ENCODE assay signal across 1 cellular context in genomic region chr5:1047332-1047965, GRCh38.
TF ChIP-seq lines count a peak whose summit lies in the region.

No MANE protein-coding gene starts in this region.

TF ChIP-seq in H1, 55 proteins besides CTCF, POLR2A, EP300 and RAD21 (continued from another document):
- no peak for TF ChIP-seq FOSL1 (IDR thresholded peaks at IDR 0.05; ENCODE audit: insufficient read depth, low read depth, low read length)
- no peak for TF ChIP-seq TCF12 (IDR thresholded peaks at IDR 0.05; ENCODE audit: low read depth, low read length)
- TF ChIP-seq RNF2 (IDR thresholded peaks at IDR 0.05; ENCODE audit: borderline replicate concordance, low read depth, low read length, missing control alignments, poor library complexity, severe bottlenecking), result no peak
- no peak for TF ChIP-seq JUND (IDR thresholded peaks at IDR 0.05; ENCODE audit: low read length)
- no peak for TF ChIP-seq EGR1 (IDR thresholded peaks at IDR 0.05; ENCODE audit: borderline replicate concordance, low read depth, low read length)
- TF ChIP-seq CREB1 (IDR thresholded peaks at IDR 0.05), result no peak
- TF ChIP-seq USF2 (IDR thresholded peaks at IDR 0.05; ENCODE audit: low read length), result no peak
- no peak for TF ChIP-seq JUN (IDR thresholded peaks at IDR 0.05; ENCODE audit: low read depth, low read length)
- no peak for TF ChIP-seq NANOG (IDR thresholded peaks at IDR 0.05; ENCODE audit: insufficient read depth, low read depth, low read length, poor library complexity, severe bottlenecking)
